In genomic region chr17:71019699-71020098, GRCh38 we compare ENCODE assay signal across 36 cellular contexts.
"Had no signal": no experiment of that assay in that cellular context is flagged by ENCODE, and none has a peak within 500 bp of the region (broad histone marks: within the 10 kb centered on the region; RNA-seq: fewer than 3 reads in every experiment).

No MANE protein-coding gene starts in this region.

- H3K4me3 Mint-ChIP-seq: activated B cell treated with CpG ODN at 0.5 μM for 24 hours; activated CD4-positive, alpha-beta memory T cell treated with anti-CD3 and anti-CD28 coated beads for 36 hours; activated CD4-positive, alpha-beta T cell treated with anti-CD3 and anti-CD28 coated beads, Interleukin-2, amount 10 ng/mL, durations not matched to agents 24 days and 14 days; activated CD8-positive, alpha-beta T cell treated with anti-CD3 and anti-CD28 coated beads for 36 hours; activated naive CD4-positive, alpha-beta T cell treated with anti-CD3 and anti-CD28 coated beads, Interleukin-2, amount 10 ng/mL, durations not matched to agents 7 days and 5 days; activated naive CD4-positive, alpha-beta T cell treated with anti-CD3 and anti-CD28 coated beads, Interleukin-2, amount 50 U/mL, for 24 hours; activated naive CD8-positive, alpha-beta T cell; activated naive CD8-positive, alpha-beta T cell treated with anti-CD3 and anti-CD28 coated beads, Interleukin-2, amount 10 ng/mL, durations not matched to agents 7 days and 5 days; activated naive CD8-positive, alpha-beta T cell treated with anti-CD3 and anti-CD28 coated beads, Interleukin-2, amount 50 U/mL, for 24 hours; activated T-cell treated with anti-CD3 and anti-CD28 coated beads, Interleukin-2, amount 50 U/mL, for 24 hours; brain; central memory CD8-positive, alpha-beta T cell; T-helper 1 cell treated with Interleukin-12 subunit alpha and Interleukin-12 subunit beta and Interleukin-4 antibody, amounts not matched to agents 30 μg/mL and 1 μg/mL, for 36 hours; T-helper 2 cell treated with Interferon-gamma antibody and Interleukin-4, amounts not matched to agents 5 μg/mL and 100 μg/mL, for 36 hours had no signal

- H3K9me3 Mint-ChIP-seq: activated B cell treated with CpG ODN at 0.5 μM for 24 hours; activated CD4-positive, alpha-beta memory T cell treated with anti-CD3 and anti-CD28 coated beads for 36 hours; activated CD4-positive, alpha-beta T cell treated with anti-CD3 and anti-CD28 coated beads, Interleukin-2, amount 10 ng/mL, durations not matched to agents 24 days and 14 days; activated naive CD4-positive, alpha-beta T cell treated with anti-CD3 and anti-CD28 coated beads, Interleukin-2, amount 50 U/mL, for 24 hours; activated naive CD8-positive, alpha-beta T cell treated with anti-CD3 and anti-CD28 coated beads, Interleukin-2, amount 10 ng/mL, durations not matched to agents 7 days and 5 days; brain; central memory CD8-positive, alpha-beta T cell had no signal

- H3K36me3 ChIP-seq: ascending aorta, cardiac muscle cell, colonic mucosa, WERI-Rb-1 had no signal

- H3K27ac ChIP-seq: ascending aorta, cardiac muscle cell, colonic mucosa, WERI-Rb-1 had no signal

- H3K27ac Mint-ChIP-seq: activated B cell treated with CpG ODN at 0.5 μM for 24 hours; activated CD4-positive, alpha-beta memory T cell treated with anti-CD3 and anti-CD28 coated beads for 36 hours; activated CD4-positive, alpha-beta T cell treated with anti-CD3 and anti-CD28 coated beads, Interleukin-2, amount 10 ng/mL, durations not matched to agents 24 days and 14 days; activated CD8-positive, alpha-beta T cell treated with anti-CD3 and anti-CD28 coated beads for 36 hours; activated naive CD4-positive, alpha-beta T cell treated with anti-CD3 and anti-CD28 coated beads, Interleukin-2, amount 10 ng/mL, durations not matched to agents 7 days and 5 days; activated naive CD4-positive, alpha-beta T cell treated with anti-CD3 and anti-CD28 coated beads, Interleukin-2, amount 50 U/mL, for 24 hours; activated naive CD8-positive, alpha-beta T cell; activated naive CD8-positive, alpha-beta T cell treated with anti-CD3 and anti-CD28 coated beads, Interleukin-2, amount 10 ng/mL, durations not matched to agents 7 days and 5 days; activated naive CD8-positive, alpha-beta T cell treated with anti-CD3 and anti-CD28 coated beads, Interleukin-2, amount 50 U/mL, for 24 hours; activated T-cell treated with anti-CD3 and anti-CD28 coated beads, Interleukin-2, amount 50 U/mL, for 24 hours; activated T-helper 2 cell treated with anti-CD3 and anti-CD28 coated beads, Interferon-gamma antibody, Interleukin-2, Interleukin-4, amounts not matched to agents 10 μg/mL and 5 μg/mL and 100 μg/mL, durations not matched to agents 14 hours and 24 hours and 36 hours; brain; T-helper 1 cell treated with Interleukin-12 subunit alpha and Interleukin-12 subunit beta and Interleukin-4 antibody, amounts not matched to agents 30 μg/mL and 1 μg/mL, for 36 hours; T-helper 2 cell treated with Interferon-gamma antibody and Interleukin-4, amounts not matched to agents 5 μg/mL and 100 μg/mL, for 36 hours had no signal

- H3K27me3 ChIP-seq: ascending aorta, cardiac muscle cell, colonic mucosa had no signal

- H3K27me3 Mint-ChIP-seq: activated B cell treated with CpG ODN at 0.5 μM for 24 hours; activated CD4-positive, alpha-beta memory T cell treated with anti-CD3 and anti-CD28 coated beads for 36 hours; activated CD4-positive, alpha-beta T cell treated with anti-CD3 and anti-CD28 coated beads, Interleukin-2, amount 10 ng/mL, durations not matched to agents 24 days and 14 days; activated CD8-positive, alpha-beta T cell treated with anti-CD3 and anti-CD28 coated beads for 36 hours; activated naive CD4-positive, alpha-beta T cell treated with anti-CD3 and anti-CD28 coated beads, Interleukin-2, amount 10 ng/mL, durations not matched to agents 7 days and 5 days; activated naive CD4-positive, alpha-beta T cell treated with anti-CD3 and anti-CD28 coated beads, Interleukin-2, amount 50 U/mL, for 24 hours; activated naive CD8-positive, alpha-beta T cell; activated naive CD8-positive, alpha-beta T cell treated with anti-CD3 and anti-CD28 coated beads, Interleukin-2, amount 10 ng/mL, durations not matched to agents 7 days and 5 days; activated naive CD8-positive, alpha-beta T cell treated with anti-CD3 and anti-CD28 coated beads, Interleukin-2, amount 50 U/mL, for 24 hours; activated T-cell treated with anti-CD3 and anti-CD28 coated beads, Interleukin-2, amount 50 U/mL, for 24 hours; brain; central memory CD8-positive, alpha-beta T cell had no signal

- DNase-seq: activated B cell treated with CpG ODN at 0.5 μM for 24 hours; activated CD4-positive, alpha-beta memory T cell treated with anti-CD3 and anti-CD28 coated beads for 36 hours; activated CD4-positive, alpha-beta T cell treated with anti-CD3 and anti-CD28 coated beads for 4 hours; activated CD4-positive, alpha-beta T cell treated with anti-CD3 and anti-CD28 coated beads, Interleukin-2, amount 10 ng/mL, durations not matched to agents 24 days and 14 days; activated CD4-positive, alpha-beta T cell treated with anti-CD3 and anti-CD28 coated beads, Interleukin-2, amount 50 U/mL, for 1 hour; activated CD4-positive, alpha-beta T cell treated with anti-CD3 and anti-CD28 coated beads, Interleukin-2, amount 50 U/mL, for 4 hours; activated CD4-positive, CD25-positive, alpha-beta regulatory T cell treated with anti-CD3 and anti-CD28 coated beads, Interleukin-2, amount 50 U/mL, for 72 hours; activated CD8-positive, alpha-beta memory T cell treated with anti-CD3 and anti-CD28 coated beads, Interleukin-2, amount 50 U/mL, for 4 hours; activated CD8-positive, alpha-beta T cell treated with anti-CD3 and anti-CD28 coated beads for 36 hours; activated effector memory CD4-positive, alpha-beta T cell treated with Interleukin-2 at 50 U/mL for 16 hours; activated gamma-delta T cell; activated naive CD4-positive, alpha-beta T cell treated with anti-CD3 and anti-CD28 coated beads, Interleukin-2, amount 10 ng/mL, durations not matched to agents 7 days and 5 days; activated naive CD4-positive, alpha-beta T cell treated with Interleukin-2 at 50 U/mL for 16 hours; activated naive CD8-positive, alpha-beta T cell treated with anti-CD3 and anti-CD28 coated beads, Interleukin-2, amount 10 ng/mL, durations not matched to agents 7 days and 5 days; activated naive CD8-positive, alpha-beta T cell treated with anti-CD3 and anti-CD28 coated beads, Interleukin-2, amount 50 U/mL, for 24 hours; activated T-cell treated with anti-CD3 and anti-CD28 coated beads, Interleukin-2, amount 50 U/mL, for 24 hours; activated T-cell treated with anti-CD3 and anti-CD28 coated beads, Interleukin-2, amount 50 U/mL, for 48 hours; amygdala; anterior cingulate cortex; caudate nucleus; cerebellar nuclear complex; colonic mucosa; T-helper 2 cell; T-helper 9 cell; WERI-Rb-1 had no signal

- H3K4me3 ChIP-seq: ascending aorta, cardiac muscle cell, colonic mucosa had no signal

- H3K4me1 ChIP-seq: ascending aorta, colonic mucosa had no signal

- H3K36me3 Mint-ChIP-seq: activated CD4-positive, alpha-beta memory T cell treated with anti-CD3 and anti-CD28 coated beads for 36 hours; activated naive CD4-positive, alpha-beta T cell treated with anti-CD3 and anti-CD28 coated beads, Interleukin-2, amount 10 ng/mL, durations not matched to agents 7 days and 5 days; activated naive CD4-positive, alpha-beta T cell treated with anti-CD3 and anti-CD28 coated beads, Interleukin-2, amount 50 U/mL, for 24 hours; activated naive CD8-positive, alpha-beta T cell; activated naive CD8-positive, alpha-beta T cell treated with anti-CD3 and anti-CD28 coated beads, Interleukin-2, amount 10 ng/mL, durations not matched to agents 7 days and 5 days; brain had no signal

- ATAC-seq: activated CD8-positive, alpha-beta T cell treated with anti-CD3 and anti-CD28 coated beads for 36 hours; activated naive CD8-positive, alpha-beta T cell treated with anti-CD3 and anti-CD28 coated beads, Interleukin-2, amount 50 U/mL, for 24 hours had no signal

- H3K9me3 ChIP-seq: ascending aorta, colonic mucosa had no signal

- H3K4me1 Mint-ChIP-seq: activated B cell treated with CpG ODN at 0.5 μM for 24 hours; activated CD4-positive, alpha-beta T cell treated with anti-CD3 and anti-CD28 coated beads, Interleukin-2, amount 10 ng/mL, durations not matched to agents 24 days and 14 days; activated naive CD4-positive, alpha-beta T cell treated with anti-CD3 and anti-CD28 coated beads, Interleukin-2, amount 10 ng/mL, durations not matched to agents 7 days and 5 days; activated naive CD4-positive, alpha-beta T cell treated with anti-CD3 and anti-CD28 coated beads, Interleukin-2, amount 50 U/mL, for 24 hours; activated naive CD8-positive, alpha-beta T cell treated with anti-CD3 and anti-CD28 coated beads, Interleukin-2, amount 10 ng/mL, durations not matched to agents 7 days and 5 days; activated naive CD8-positive, alpha-beta T cell treated with anti-CD3 and anti-CD28 coated beads, Interleukin-2, amount 50 U/mL, for 24 hours; brain; central memory CD8-positive, alpha-beta T cell had no signal

- FAIRE-seq: bronchial epithelial cell, TTC549 had no signal
